28 cellular contexts compared by ENCODE assay signal in the genomic region with DNA sequence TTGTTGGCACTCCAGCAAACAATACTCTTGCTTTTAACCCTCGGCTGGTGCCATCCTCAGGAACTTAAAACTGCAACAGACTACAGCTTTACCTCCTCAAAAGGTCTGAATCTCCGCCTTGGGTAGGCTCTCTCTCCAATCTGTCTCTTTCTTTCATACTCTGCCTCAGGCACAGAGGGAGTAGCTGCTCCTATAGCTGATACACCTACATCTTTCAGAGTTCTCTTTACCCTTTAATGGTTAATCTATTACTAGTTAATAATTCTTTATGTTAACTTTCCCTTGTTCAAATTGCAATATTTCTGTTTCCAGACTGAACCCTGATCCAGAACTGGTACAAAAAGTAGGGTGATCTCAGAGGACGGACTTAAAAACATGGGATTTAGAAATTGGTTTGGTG.
DNase-seq lines count a peak whose midpoint lies in the region; ATAC-seq and TF ChIP-seq lines count a peak whose summit lies in the region.
"Had no signal": no experiment of that assay in that cellular context is flagged by ENCODE, and none has a peak within 500 bp of the region (broad histone marks: within the 10 kb centered on the region; RNA-seq: fewer than 3 reads in every experiment).

No MANE protein-coding gene starts in this region.

- H3K27me3 Mint-ChIP-seq in mesothelial cell of epicardium (ENCODE audit: low read depth) = no peaks in the 10 kb centered on the region
- H3K27me3 Mint-ChIP-seq: activated B cell treated with CpG ODN at 0.5 μM for 24 hours; activated naive CD8-positive, alpha-beta T cell treated with anti-CD3 and anti-CD28 coated beads, Interleukin-2, amount 10 ng/mL, durations not matched to agents 7 days and 5 days; naive B cell; stimulated activated memory B cell treated with anti-CD40 and anti-IgM and Interleukin-4, amounts not matched to agents 10 μg/mL and 1 μg/mL and 100 μg/mL, for 72 hours had no signal

- peaks cover 4% of the 10 kb centered on the region for H3K36me3 Mint-ChIP-seq in mesothelial cell of epicardium
- H3K36me3 Mint-ChIP-seq: naive B cell had no signal

- in situ Hi-C loops in GM13977 (cut with MboI; ENCODE audit: low pct_unique_long_range_greater_than_20kb, low sequenced_read_pairs, unreplicated experiment) = no loop called here

- DNase-seq in GM13977 (ENCODE audit: low spot score) = peak; percentile 14
- peak; percentile 40 for DNase-seq in GM20000 (ENCODE audit: low spot score)
- no peak for DNase-seq in mesothelial cell of epicardium (ENCODE audit: low spot score in 2 of 2, unreplicated experiment in 2 of 2)
- DNase-seq in RKO (ENCODE audit: low spot score) = no peak
- DNase-seq in SK-N-DZ (ENCODE audit: low spot score) = no peak
- no peak for DNase-seq in NCI-H2081 treated with DMSO at 0.1 percent for 48 hours (lab: John Stamatoyannopoulos, UW)
- DNase-seq in activated CD8-positive, alpha-beta memory T cell treated with anti-CD3 and anti-CD28 coated beads, Interleukin-2, amount 50 U/mL, for 48 hours = no peak
- DNase-seq: activated B cell treated with CpG ODN at 0.5 μM for 24 hours; activated gamma-delta T cell treated with Interleukin-2 at 50 U/mL for 16 hours; activated naive CD8-positive, alpha-beta T cell treated with anti-CD3 and anti-CD28 coated beads, Interleukin-2, amount 10 ng/mL, durations not matched to agents 7 days and 5 days; activated T-cell treated with anti-CD3 and anti-CD28 coated beads, Interleukin-2, amount 50 U/mL, for 48 hours; BE2C; EL; gastrocnemius medialis; H7; Kasumi-1; midbrain; naive B cell; NCI-H146; NCI-H446 treated with DMSO at 0.1 percent for 48 hours; NCI-H774; RPMI8226; SJCRH30; substantia nigra; T1000; trophoblast cell had no signal

- ATAC-seq in HG03196 (IDR thresholded peaks at IDR 0.05; ENCODE audit: unreplicated experiment) = peak; percentile 51
- ATAC-seq: gastrocnemius medialis; stimulated activated memory B cell treated with anti-CD40 and anti-IgM and Interleukin-4, amounts not matched to agents 10 μg/mL and 1 μg/mL and 100 μg/mL, for 72 hours had no signal

- no peak overlapping the region for H3K4me3 Mint-ChIP-seq in mesothelial cell of epicardium
- H3K4me3 Mint-ChIP-seq: activated B cell treated with CpG ODN at 0.5 μM for 24 hours; activated naive CD8-positive, alpha-beta T cell treated with anti-CD3 and anti-CD28 coated beads, Interleukin-2, amount 10 ng/mL, durations not matched to agents 7 days and 5 days; naive B cell; stimulated activated memory B cell treated with anti-CD40 and anti-IgM and Interleukin-4, amounts not matched to agents 10 μg/mL and 1 μg/mL and 100 μg/mL, for 72 hours had no signal

- TF ChIP-seq CTCF in GM13977 (IDR thresholded peaks at IDR 0.05; ENCODE audit: extremely low read depth, insufficient read depth, missing control alignments) (no peak), GM20000 (IDR thresholded peaks at IDR 0.05; ENCODE audit: extremely low read depth, missing control alignments) (no peak), mesothelial cell of epicardium (IDR thresholded peaks at IDR 0.05; ENCODE audit: unreplicated experiment) (no peak)

- H3K27ac Mint-ChIP-seq in mesothelial cell of epicardium = peak overlapping the region; percentile 11
- H3K27ac Mint-ChIP-seq: activated B cell treated with CpG ODN at 0.5 μM for 24 hours; activated naive CD8-positive, alpha-beta T cell treated with anti-CD3 and anti-CD28 coated beads, Interleukin-2, amount 10 ng/mL, durations not matched to agents 7 days and 5 days; naive B cell; stimulated activated memory B cell treated with anti-CD40 and anti-IgM and Interleukin-4, amounts not matched to agents 10 μg/mL and 1 μg/mL and 100 μg/mL, for 72 hours had no signal

- H3K9me3 Mint-ChIP-seq in mesothelial cell of epicardium = no peaks in the 10 kb centered on the region
- H3K9me3 Mint-ChIP-seq: activated B cell treated with CpG ODN at 0.5 μM for 24 hours; activated naive CD8-positive, alpha-beta T cell treated with anti-CD3 and anti-CD28 coated beads, Interleukin-2, amount 10 ng/mL, durations not matched to agents 7 days and 5 days; naive B cell; stimulated activated memory B cell treated with anti-CD40 and anti-IgM and Interleukin-4, amounts not matched to agents 10 μg/mL and 1 μg/mL and 100 μg/mL, for 72 hours had no signal

- H3K4me1 Mint-ChIP-seq in mesothelial cell of epicardium = peaks cover 16% of the 10 kb centered on the region
- H3K4me1 Mint-ChIP-seq: activated naive CD8-positive, alpha-beta T cell treated with anti-CD3 and anti-CD28 coated beads, Interleukin-2, amount 10 ng/mL, durations not matched to agents 7 days and 5 days had no signal

Comparison
In these comparisons a context has a peak if more than half of its experiments do, and no peak if none do; other contexts are left out.
1. DNase-seq: peak in GM13977 (single experiment) and GM20000 (single experiment); none in mesothelial cell of epicardium (0 of 2), RKO (single experiment), SK-N-DZ (single experiment), NCI-H2081 treated with DMSO at 0.1 percent for 48 hours (single experiment) and activated CD8-positive, alpha-beta memory T cell treated with anti-CD3 and anti-CD28 coated beads, Interleukin-2, amount 50 U/mL, for 48 hours (single experiment).